In the genomic region with DNA sequence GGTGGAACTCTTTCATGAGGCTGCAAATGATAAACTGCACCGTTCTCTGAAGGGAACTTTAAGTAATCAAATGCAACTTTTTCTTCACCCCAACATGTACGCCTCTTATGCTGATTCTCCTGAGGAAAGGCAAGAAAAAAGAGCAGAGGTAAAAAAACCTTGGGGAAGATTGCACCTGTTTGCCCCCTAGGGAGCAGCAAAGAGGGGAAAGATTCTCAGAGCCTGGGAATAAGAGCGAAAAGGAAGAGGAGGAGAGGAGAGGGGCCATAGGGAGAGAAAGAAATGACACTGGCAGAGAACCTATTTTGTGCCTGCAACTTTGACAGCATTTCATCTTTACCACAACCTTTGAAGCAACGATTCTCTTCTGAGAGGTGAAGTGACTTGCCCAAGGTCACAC, we compare ENCODE assay signal across 29 cellular contexts.
"Had no signal": no experiment of that assay in that cellular context is flagged by ENCODE, and none has a peak within 500 bp of the region (broad histone marks: within the 10 kb centered on the region; RNA-seq: fewer than 3 reads in every experiment).

No MANE protein-coding gene starts in this region.

- H3K4me1 ChIP-seq: adrenal gland, breast epithelium, SJCRH30 had no signal

- DNase-seq: activated CD4-positive, alpha-beta memory T cell treated with anti-CD3 and anti-CD28 coated beads, Interleukin-2, amount 10 ng/mL, durations not matched to agents 7 days and 5 days; activated CD4-positive, alpha-beta T cell treated with anti-CD3 and anti-CD28 coated beads for 36 hours; activated CD4-positive, alpha-beta T cell treated with anti-CD3 and anti-CD28 coated beads, Interleukin-2, amount 50 U/mL, for 1 hour; activated gamma-delta T cell treated with Interleukin-2 at 50 U/mL for 16 hours; activated naive CD4-positive, alpha-beta T cell treated with anti-CD3 and anti-CD28 coated beads, Interleukin-2, amount 10 ng/mL, durations not matched to agents 7 days and 5 days; activated naive CD8-positive, alpha-beta T cell treated with anti-CD3 and anti-CD28 coated beads, Interleukin-2, amount 10 ng/mL, durations not matched to agents 7 days and 5 days; activated T-cell treated with anti-CD3 and anti-CD28 coated beads for 4 hours; activated T-cell treated with anti-CD3 and anti-CD28 coated beads, Interleukin-2, amount 50 U/mL, for 48 hours; adrenal gland; aorta; caudate nucleus; Karpas-422; NCI-H1105 treated with DMSO at 0.1 percent for 48 hours; NCI-H146; NCI-H187 treated with DMSO at 0.1 percent for 48 hours; NCI-H2081 treated with DMSO at 0.1 percent for 48 hours; NCI-H2171 treated with DMSO at 0.1 percent for 48 hours; NCI-H226; NCI-H526; NCI-H774; Right ventricle myocardium superior; SJCRH30; SK-N-SH; T-helper 1 cell had no signal

- H3K4me3 ChIP-seq: adrenal gland, breast epithelium, SJCRH30 had no signal

- H3K9me3 ChIP-seq: adrenal gland, SJCRH30, SK-N-SH had no signal

- H3K36me3 ChIP-seq: adrenal gland, breast epithelium, SJCRH30 had no signal

- ATAC-seq: activated CD4-positive, alpha-beta T cell treated with anti-CD3 and anti-CD28 coated beads for 36 hours; activated T-helper 17 cell treated with anti-CD3 and anti-CD28 coated beads, Interleukin-2, amount 50 U/mL, for 72 hours; Panc1 had no signal

- H3K27ac ChIP-seq: adrenal gland, breast epithelium, RWPE1, SJCRH30, VCaP had no signal

- H3K27me3 ChIP-seq: SJCRH30 had no signal

- H3K4me2 ChIP-seq: SK-N-SH had no signal

- H3K9ac ChIP-seq: SK-N-SH had no signal

- H3K9me2 ChIP-seq: SK-N-SH had no signal
